13 cellular contexts compared by ENCODE assay signal in the genomic region with DNA sequence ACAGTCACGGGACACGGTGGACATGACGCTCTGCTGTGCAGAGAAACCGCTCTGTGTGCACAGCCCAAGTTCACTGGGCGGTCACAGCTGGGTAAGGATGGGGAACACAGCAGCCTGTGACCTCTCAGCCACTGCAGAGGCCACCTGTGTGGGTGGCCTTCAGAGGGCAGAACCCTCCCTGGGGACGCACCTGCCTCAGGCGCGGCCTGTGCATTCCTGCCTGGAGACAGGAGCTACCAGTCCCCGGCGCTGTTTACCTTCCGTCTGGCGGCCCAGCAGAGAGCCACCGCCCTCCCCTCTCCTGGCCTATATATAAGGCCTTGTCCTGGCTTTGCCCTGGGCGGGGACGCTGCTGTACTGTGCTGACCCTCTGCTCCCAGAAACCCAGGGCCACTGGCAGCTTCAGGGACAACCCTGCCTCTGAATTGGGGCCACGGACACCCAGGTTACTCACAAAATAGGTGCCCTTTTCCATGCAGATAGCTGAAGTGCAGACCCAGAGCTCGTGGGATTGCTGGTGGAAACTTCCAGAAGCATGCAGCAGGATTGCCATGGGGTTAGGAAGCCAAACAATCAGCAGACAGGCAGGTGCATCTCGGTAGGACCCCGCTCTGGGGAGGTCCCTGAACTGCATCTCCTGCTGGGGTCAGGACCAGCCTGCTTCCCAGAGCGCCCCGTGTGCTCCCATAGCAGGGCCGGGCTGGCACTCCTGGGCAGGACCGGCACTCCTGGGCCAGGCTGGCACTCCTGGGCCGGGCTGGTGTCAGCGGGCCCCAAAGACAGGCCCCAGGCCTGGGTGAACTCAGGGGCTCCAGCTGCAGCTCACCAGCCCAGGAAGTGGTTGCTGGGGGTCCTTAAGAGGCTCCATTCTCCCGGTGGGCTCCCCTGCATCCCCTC.
DNase-seq lines count a peak whose midpoint lies in the region; ATAC-seq lines count a peak whose summit lies in the region.
"Had no signal": no experiment of that assay in that cellular context is flagged by ENCODE, and none has a peak within 500 bp of the region (broad histone marks: within the 10 kb centered on the region; RNA-seq: fewer than 3 reads in every experiment).

No MANE protein-coding gene starts in this region.

- peak; percentile 80 for DNase-seq in DMS53 treated with DMSO at 0.1 percent for 48 hours (lab: John Stamatoyannopoulos, UW; ENCODE audit: unreplicated experiment)
- DNase-seq in NCI-H510A (lab: John Stamatoyannopoulos, UW): peak; percentile 85
- DNase-seq in renal cortical epithelial cell (ENCODE audit: low read depth): peak; percentile 62
- no peak for DNase-seq in activated T-cell treated with anti-CD3 and anti-CD28 coated beads, Interleukin-2, amount 50 U/mL, for 4 hours
- no peak for DNase-seq in UCSD-AML1 (lab: John Stamatoyannopoulos, UW; ENCODE audit: unreplicated experiment)
- no peak for DNase-seq in T-helper 17 cell
- DNase-seq: activated CD4-positive, alpha-beta T cell treated with anti-CD3 and anti-CD28 coated beads, Interleukin-2, amount 50 U/mL, for 48 hours; NCI-H187 treated with DMSO at 0.1 percent for 48 hours had no signal

- H3K27ac Mint-ChIP-seq in T-helper 17 cell: no peak overlapping the region
- H3K27ac Mint-ChIP-seq: dendritic cell treated with granulocyte-macrophage colony-stimulating factor and Interleukin-4, amounts not matched to agents 40 ng/mL and 50 ng/mL, for 4 days; stimulated activated memory B cell treated with anti-CD40 and anti-IgM and Interleukin-4, amounts not matched to agents 10 μg/mL and 1 μg/mL and 100 μg/mL, for 72 hours had no signal

- H3K4me1 Mint-ChIP-seq in activated T-cell treated with anti-CD3 and anti-CD28 coated beads, Interleukin-2, amount 50 U/mL, for 4 hours (ENCODE audit: low read depth): no peaks in the 10 kb centered on the region
- no peaks in the 10 kb centered on the region for H3K4me1 Mint-ChIP-seq in T-helper 17 cell

- no peaks in the 10 kb centered on the region for H3K36me3 Mint-ChIP-seq in activated T-cell treated with anti-CD3 and anti-CD28 coated beads, Interleukin-2, amount 50 U/mL, for 4 hours (ENCODE audit: insufficient read depth)
- no peaks in the 10 kb centered on the region for H3K36me3 Mint-ChIP-seq in T-helper 17 cell (ENCODE audit: low read depth)
- H3K36me3 Mint-ChIP-seq: activated naive CD4-positive, alpha-beta T cell treated with anti-CD3 and anti-CD28 coated beads, Interleukin-2, amount 50 U/mL, for 72 hours; stimulated activated memory B cell treated with anti-CD40 and anti-IgM and Interleukin-4, amounts not matched to agents 10 μg/mL and 1 μg/mL and 100 μg/mL, for 72 hours had no signal

- no peak overlapping the region for H3K4me3 Mint-ChIP-seq in activated T-cell treated with anti-CD3 and anti-CD28 coated beads, Interleukin-2, amount 50 U/mL, for 4 hours
- H3K4me3 Mint-ChIP-seq in T-helper 17 cell: no peak overlapping the region
- H3K4me3 Mint-ChIP-seq: dendritic cell treated with granulocyte-macrophage colony-stimulating factor and Interleukin-4, amounts not matched to agents 40 ng/mL and 50 ng/mL, for 4 days; stimulated activated memory B cell treated with anti-CD40 and anti-IgM and Interleukin-4, amounts not matched to agents 10 μg/mL and 1 μg/mL and 100 μg/mL, for 72 hours had no signal

- H3K9me3 Mint-ChIP-seq in activated T-cell treated with anti-CD3 and anti-CD28 coated beads, Interleukin-2, amount 50 U/mL, for 4 hours: no peaks in the 10 kb centered on the region
- H3K9me3 Mint-ChIP-seq: activated naive CD4-positive, alpha-beta T cell treated with anti-CD3 and anti-CD28 coated beads, Interleukin-2, amount 50 U/mL, for 72 hours; dendritic cell treated with granulocyte-macrophage colony-stimulating factor and Interleukin-4, amounts not matched to agents 40 ng/mL and 50 ng/mL, for 4 days; stimulated activated memory B cell treated with anti-CD40 and anti-IgM and Interleukin-4, amounts not matched to agents 10 μg/mL and 1 μg/mL and 100 μg/mL, for 72 hours had no signal

- ATAC-seq in esophagus mucosa (peak; percentile 64), T-helper 17 cell (no peak), GM19452 (IDR thresholded peaks at IDR 0.05; ENCODE audit: unreplicated experiment) (no peak)
- ATAC-seq in activated T-cell treated with anti-CD3 and anti-CD28 coated beads, Interleukin-2, amount 50 U/mL, for 4 hours: no peak
- ATAC-seq: activated naive CD4-positive, alpha-beta T cell treated with anti-CD3 and anti-CD28 coated beads, Interleukin-2, amount 50 U/mL, for 72 hours; stimulated activated memory B cell treated with anti-CD40 and anti-IgM and Interleukin-4, amounts not matched to agents 10 μg/mL and 1 μg/mL and 100 μg/mL, for 72 hours had no signal

- peaks cover 2% of the 10 kb centered on the region for H3K27me3 Mint-ChIP-seq in activated T-cell treated with anti-CD3 and anti-CD28 coated beads, Interleukin-2, amount 50 U/mL, for 4 hours (ENCODE audit: low read depth)
- peaks cover 12% of the 10 kb centered on the region for H3K27me3 Mint-ChIP-seq in T-helper 17 cell

- no peaks in the 10 kb centered on the region for H3K9me3 ChIP-seq in T-helper 17 cell (ENCODE audit: control insufficient read depth, low read length, poor library complexity, severe bottlenecking)

Comparison
In these comparisons a context has a peak if more than half of its experiments do, and no peak if none do; other contexts are left out.
1. DNase-seq: peak in DMS53 treated with DMSO at 0.1 percent for 48 hours (single experiment), NCI-H510A (single experiment) and renal cortical epithelial cell (single experiment); none in activated T-cell treated with anti-CD3 and anti-CD28 coated beads, Interleukin-2, amount 50 U/mL, for 4 hours (single experiment), UCSD-AML1 (single experiment) and T-helper 17 cell (0 of 3).